14 cellular contexts compared by ENCODE assay signal in genomic region chr20:60011512-60012507, GRCh38. TPM values are rescaled to one million over a fixed set of nuclear protein-coding genes. Genes with fewer than 3 reads are reported as not detected.
DNase-seq lines count a peak whose midpoint lies in the region; ATAC-seq and TF ChIP-seq lines count a peak whose summit lies in the region.
"Had no signal": no experiment of that assay in that cellular context is flagged by ENCODE, and none has a peak within 500 bp of the region (broad histone marks: within the 10 kb centered on the region; RNA-seq: fewer than 3 reads in every experiment).

No MANE protein-coding gene starts in this region.

- no peak overlapping the region for H3K27ac ChIP-seq in lung (ENCODE audit: low read depth in 1 of 2, low read length in 1 of 2)
- H3K27ac ChIP-seq: hepatocyte, upper lobe of left lung had no signal

- no peak overlapping the region for H3K4me3 ChIP-seq in lung
- H3K4me3 ChIP-seq: hepatocyte, upper lobe of left lung had no signal

- 74 to 79% methylated on average over 17 of the region's 17 CpGs for WGBS in lung, 2 donors

- peaks cover 0 to 5% of the 10 kb centered on the region in 2 donors for H3K36me3 ChIP-seq in lung (ENCODE audit: control insufficient read depth in 2 of 2, insufficient read depth in 2 of 2, low read length in 2 of 2)
- H3K36me3 ChIP-seq: upper lobe of left lung had no signal

- TF ChIP-seq CTCF in lung (IDR thresholded peaks at IDR 0.05; ENCODE audit: control extremely low read depth, extremely low read depth) = no peak

- H3K27me3 ChIP-seq in lung (ENCODE audit: control insufficient read depth, insufficient read depth) = no peaks in the 10 kb centered on the region
- H3K27me3 ChIP-seq: hepatocyte, upper lobe of left lung had no signal

- no peak for ATAC-seq in lung (ENCODE audit: insufficient read depth, low FRiP score)
- no peak for ATAC-seq in HG03571 (IDR thresholded peaks at IDR 0.05; ENCODE audit: unreplicated experiment)
- ATAC-seq in GM18517 (IDR thresholded peaks at IDR 0.05; ENCODE audit: unreplicated experiment) = no peak

- H3K9me3 ChIP-seq in lung (ENCODE audit: control insufficient read depth in 2 of 2, insufficient read depth in 1 of 2, low read length in 1 of 2) = peaks cover 0 to 3% of the 10 kb centered on the region in 2 donors

- H3K4me1 ChIP-seq in lung (ENCODE audit: control insufficient read depth in 2 of 2, insufficient read depth in 2 of 2, low read length in 2 of 2) = no peaks in the 10 kb centered on the region
- H3K4me1 ChIP-seq: upper lobe of left lung had no signal

- DNase-seq in DMS 273 (lab: John Stamatoyannopoulos, UW; ENCODE audit: unreplicated experiment) (peak; percentile 91), NCI-H1417 (lab: John Stamatoyannopoulos, UW) (peak; percentile 20 to 93 (median 72)), RPMI8226 (peak; percentile 58), lung (ENCODE audit: low spot score) (peak; percentile 26), KG1 (lab: John Stamatoyannopoulos, UW) (no peak), hepatic stellate cell (ENCODE audit: low spot score) (no peak)
- DNase-seq: activated CD4-positive, alpha-beta T cell treated with anti-CD3 and anti-CD28 coated beads, Interleukin-2, amount 50 U/mL, for 4 hours; CD4-positive, alpha-beta T cell; MV-4-11; right cardiac atrium; upper lobe of left lung had no signal

RNA-seq across cellular contexts. Expression of gene CDH26, which starts 53.6 kb away (rescaled TPM):
- 10 to 100 TPM in 1 of 2 donors, 1 to 10 TPM in 1; 9.8 to 11.3 TPM for total RNA-seq in lung
- 1 to 10 TPM; 5.7 to 5.8 TPM for polyA plus RNA-seq in lung

Comparison
In these comparisons a context has a peak if more than half of its experiments do, and no peak if none do; other contexts are left out.
1. DNase-seq: peak in DMS 273 (single experiment), NCI-H1417 (3 of 3), RPMI8226 (single experiment) and lung (single experiment); none in KG1 (single experiment) and hepatic stellate cell (single experiment).